In genomic region chr7:135844903-135845302, GRCh38 we compare ENCODE assay signal across 27 cellular contexts.
"Had no signal": no experiment of that assay in that cellular context is flagged by ENCODE, and none has a peak within 500 bp of the region (broad histone marks: within the 10 kb centered on the region; RNA-seq: fewer than 3 reads in every experiment).

No MANE protein-coding gene starts in this region.

- FAIRE-seq: small intestine had no signal

- H3K27ac ChIP-seq: neural progenitor cell, ovary, parathyroid adenoma, psoas muscle, right lobe of liver, sigmoid colon, stomach, thoracic aorta, thyroid gland, tibial nerve, upper lobe of right lung, uterus had no signal

- H3K4me3 ChIP-seq: neural progenitor cell, ovary, psoas muscle, right lobe of liver, sigmoid colon, stomach, thoracic aorta, thyroid gland, tibial nerve, upper lobe of right lung, uterus had no signal

- ATAC-seq: naive thymus-derived CD8-positive, alpha-beta T cell; natural killer cell treated with Interleukin-12 subunit alpha and Interleukin-12 subunit beta and Interleukin-15 and Interleukin-18, amount 100 ng/mL, for 72 hours; psoas muscle; right cardiac atrium; right lobe of liver; stimulated activated effector memory CD8-positive, alpha-beta T cell treated with anti-CD3 and anti-CD28 coated beads, Interleukin-12 subunit alpha, Interleukin-12 subunit beta, amount 100 ng/mL, for 72 hours; stimulated activated naive B cell treated with anti-CD40 and anti-IgM and Interleukin-4, amounts not matched to agents 10 μg/mL and 1 μg/mL and 100 μg/mL, for 72 hours; upper lobe of right lung had no signal

- H2AFZ ChIP-seq: neural progenitor cell, parathyroid adenoma had no signal

- DNase-seq: naive thymus-derived CD8-positive, alpha-beta T cell; occipital lobe; ovary; psoas muscle; right cardiac atrium; right lobe of liver; sigmoid colon; small intestine; stimulated activated CD4-positive, alpha-beta T cell treated with anti-CD3 and anti-CD28 coated beads, Interleukin-15, amount 100 ng/mL, for 24 hours; stimulated activated CD4-positive, alpha-beta T cell treated with anti-CD3 and anti-CD28 coated beads, Interleukin-2, amount 100 ng/mL, for 24 hours; stimulated activated CD4-positive, alpha-beta T cell treated with anti-CD3 and anti-CD28 coated beads, Interleukin-2, amount 100 ng/mL, for 48 hours; stimulated activated CD4-positive, alpha-beta T cell treated with anti-CD3 and anti-CD28 coated beads, Interleukin-4, amount 100 ng/mL, for 24 hours; stimulated activated naive B cell treated with anti-CD40 and anti-IgM and Interleukin-4, amounts not matched to agents 10 μg/mL and 1 μg/mL and 100 μg/mL, for 72 hours; stimulated activated naive CD4-positive, alpha-beta T cell treated with Interleukin-2 at 50 U/mL for 16 hours; stomach; thyroid gland; upper lobe of right lung; uterus had no signal

- H3K27me3 Mint-ChIP-seq: stimulated activated naive B cell treated with anti-CD40 and anti-IgM and Interleukin-4, amounts not matched to agents 10 μg/mL and 1 μg/mL and 100 μg/mL, for 72 hours; type B pancreatic cell had no signal

- H3K4me3 Mint-ChIP-seq: naive thymus-derived CD8-positive, alpha-beta T cell; natural killer cell treated with Interleukin-12 subunit alpha and Interleukin-12 subunit beta and Interleukin-15 and Interleukin-18, amount 100 ng/mL, for 72 hours; neural progenitor cell; stimulated activated effector memory CD8-positive, alpha-beta T cell treated with anti-CD3 and anti-CD28 coated beads, Interleukin-12 subunit alpha, Interleukin-12 subunit beta, amount 100 ng/mL, for 72 hours; stimulated activated naive B cell treated with anti-CD40 and anti-IgM and Interleukin-4, amounts not matched to agents 10 μg/mL and 1 μg/mL and 100 μg/mL, for 72 hours; stimulated activated naive CD8-positive, alpha-beta T cell treated with anti-CD3 and anti-CD28 coated beads, Interleukin-15, Interleukin-2, amounts not matched to agents 100 ng/mL and 50 ng/mL, for 24 hours; type B pancreatic cell had no signal

- H3K36me3 Mint-ChIP-seq: naive thymus-derived CD8-positive, alpha-beta T cell; natural killer cell treated with Interleukin-12 subunit alpha and Interleukin-12 subunit beta and Interleukin-15 and Interleukin-18, amount 100 ng/mL, for 72 hours; neural progenitor cell; stimulated activated effector memory CD8-positive, alpha-beta T cell treated with anti-CD3 and anti-CD28 coated beads, Interleukin-12 subunit alpha, Interleukin-12 subunit beta, amount 100 ng/mL, for 72 hours; stimulated activated naive B cell treated with anti-CD40 and anti-IgM and Interleukin-4, amounts not matched to agents 10 μg/mL and 1 μg/mL and 100 μg/mL, for 72 hours; type B pancreatic cell had no signal

- H3K27me3 ChIP-seq: neural progenitor cell, ovary, right lobe of liver, sigmoid colon, stomach, thyroid gland, tibial nerve, upper lobe of right lung, uterus had no signal

- H3K9ac ChIP-seq: neural progenitor cell, parathyroid adenoma had no signal

- H3K4me2 ChIP-seq: neural progenitor cell had no signal

- H3K27ac Mint-ChIP-seq: natural killer cell treated with Interleukin-12 subunit alpha and Interleukin-12 subunit beta and Interleukin-15 and Interleukin-18, amount 100 ng/mL, for 72 hours; neural progenitor cell; progenitor cell of endocrine pancreas; stimulated activated effector memory CD8-positive, alpha-beta T cell treated with anti-CD3 and anti-CD28 coated beads, Interleukin-12 subunit alpha, Interleukin-12 subunit beta, amount 100 ng/mL, for 72 hours; stimulated activated naive B cell treated with anti-CD40 and anti-IgM and Interleukin-4, amounts not matched to agents 10 μg/mL and 1 μg/mL and 100 μg/mL, for 72 hours; stimulated activated naive CD8-positive, alpha-beta T cell treated with anti-CD3 and anti-CD28 coated beads, Interleukin-15, Interleukin-2, amounts not matched to agents 100 ng/mL and 50 ng/mL, for 24 hours; type B pancreatic cell had no signal

- H3K9me3 ChIP-seq: ovary, psoas muscle, right lobe of liver, sigmoid colon, stomach, thoracic aorta, thyroid gland, tibial nerve, upper lobe of right lung, uterus had no signal

- H3K79me2 ChIP-seq: parathyroid adenoma had no signal

- H3K4me1 Mint-ChIP-seq: naive thymus-derived CD8-positive, alpha-beta T cell; neural progenitor cell had no signal

- H3K4me1 ChIP-seq: neural progenitor cell, parathyroid adenoma, psoas muscle, right lobe of liver, sigmoid colon, stomach, thyroid gland, tibial nerve, upper lobe of right lung, uterus had no signal

- H3K36me3 ChIP-seq: neural progenitor cell, ovary, right lobe of liver, sigmoid colon, stomach, thoracic aorta, thyroid gland, tibial nerve, upper lobe of right lung, uterus had no signal
